ENCODE assay signal across 8 cellular contexts in genomic region chr1:15847100-15847892, GRCh38. TPM values are rescaled to one million over a fixed set of nuclear protein-coding genes. Genes with fewer than 3 reads are reported as not detected.
DNase-seq lines count a peak whose midpoint lies in the region; ATAC-seq lines count a peak whose summit lies in the region.

SPEN (plus strand) TSS chr1:15847707; CDS start chr1:15848068, 361 bp downstream.

- DNase-seq in CD8-positive, alpha-beta memory T cell = peak; percentile 97 to 99 (median 99)
- DNase-seq in HT1080 (ENCODE audit: low read depth) (peak; percentile 96), NOMO-1 (lab: John Stamatoyannopoulos, UW; ENCODE audit: unreplicated experiment in 2 of 2) (peak; percentile 94 to 96), medulla oblongata (ENCODE audit: extremely low spot score) (peak; percentile 98)
- peak; percentile 95 for DNase-seq in effector CD8-positive, alpha-beta T cell (lab: John Stamatoyannopoulos, UW)
- peak; percentile 93 to 96 (median 95) for DNase-seq in stimulated activated CD4-positive, alpha-beta T cell treated with anti-CD3 and anti-CD28 coated beads, TNF-alpha, amount 100 ng/mL, for 48 hours (ENCODE audit: low read depth in 3 of 3)

- peak; percentile 55 for ATAC-seq in GM21360 (IDR thresholded peaks at IDR 0.05; ENCODE audit: unreplicated experiment)

- CTCF ChIA-PET in CD8-positive, alpha-beta memory T cell (lab: Charles Lee) = interaction anchor here (0.7 to 3.8 kb wide), 5 partner anchors 10 to 90 kb away, joined by 3 to 38 read pairs (median 5); no protein-coding TSS in a partner anchor
- CTCF ChIA-PET in activated CD8-positive, alpha-beta memory T cell treated with anti-CD3 and anti-CD28 coated beads for 36 hours (lab: Charles Lee) = interaction anchor here (0.9 to 4.5 kb wide), 5 partner anchors 9 to 119 kb away, joined by 3 to 19 read pairs (median 6); no protein-coding TSS in a partner anchor

- no peaks in the 10 kb centered on the region for H3K27me3 ChIP-seq in CD8-positive, alpha-beta memory T cell (ENCODE audit: insufficient read depth, low read length, poor library complexity, severe bottlenecking)

- H3K36me3 ChIP-seq in CD8-positive, alpha-beta memory T cell (ENCODE audit: insufficient read depth, low read length) = no peaks in the 10 kb centered on the region

- H3K9me3 ChIP-seq in CD8-positive, alpha-beta memory T cell (ENCODE audit: low read length) = no peaks in the 10 kb centered on the region

- H3K27ac ChIP-seq in CD8-positive, alpha-beta memory T cell (ENCODE audit: low read depth, low read length) = peak within 1 kb of the TSS; percentile 94

- H3K36me3 Mint-ChIP-seq in CD8-positive, alpha-beta memory T cell = peaks cover 0 to 15% (median 0%) of the 10 kb centered on the region in 3 donors

- H3K4me1 ChIP-seq in CD8-positive, alpha-beta memory T cell (ENCODE audit: insufficient read depth, low read length) = peaks cover 40% of the 10 kb centered on the region

- peak within 1 kb of the TSS; percentile 97 for H3K4me3 ChIP-seq in CD8-positive, alpha-beta memory T cell (ENCODE audit: low read length)

- H3K4me1 Mint-ChIP-seq in CD8-positive, alpha-beta memory T cell = peaks cover 36 to 52% (median 46%) of the 10 kb centered on the region in 3 donors

- H3K9me3 Mint-ChIP-seq in CD8-positive, alpha-beta memory T cell = no peaks in the 10 kb centered on the region

- POLR2A ChIA-PET in CD8-positive, alpha-beta memory T cell (lab: Charles Lee) = interaction anchor here (0.8 to 5.5 kb wide), 6 partner anchors 12 to 1057 kb away, joined by 3 to 319 read pairs (median 5); partner anchors contain the start of gene ZBTB17
- POLR2A ChIA-PET in activated CD8-positive, alpha-beta memory T cell treated with anti-CD3 and anti-CD28 coated beads for 36 hours (lab: Charles Lee) = interaction anchor here (0.6 to 5.1 kb wide), 8 partner anchors 10 to 502 kb away, joined by 3 to 71 read pairs (median 7); no protein-coding TSS in a partner anchor

- peak within 1 kb of the TSS; percentile 97 to 99 (median 98) for H3K27ac Mint-ChIP-seq in CD8-positive, alpha-beta memory T cell

- H3K27me3 Mint-ChIP-seq in CD8-positive, alpha-beta memory T cell = no peaks in the 10 kb centered on the region

- H3K4me3 Mint-ChIP-seq in CD8-positive, alpha-beta memory T cell = peak within 1 kb of the TSS; percentile 95 to 99 (median 97)

RNA-seq across cellular contexts. Expression of gene SPEN, which starts in this region (rescaled TPM):
- 10 to 100 TPM; 63.1 to 66.3 TPM for total RNA-seq in CD8-positive, alpha-beta memory T cell
- 35.6 TPM for polyA plus RNA-seq in CD8-positive, alpha-beta memory T cell
- 13.7 and 15.3 TPM in 2 replicates for total RNA-seq in HT1080 (2014; rRNA removed; shearing (Covaris generic))
- 10.3 and 11.1 TPM in 2 replicates for polyA plus RNA-seq in HT1080 (2015; cell fraction: cytosol; rRNA removed)
- 31.5 and 32.8 TPM in 2 replicates for polyA plus RNA-seq in HT1080 (2015; cell fraction: nucleus; rRNA removed)
- 10 to 100 TPM; 60.8 to 63.1 TPM for total RNA-seq in activated CD8-positive, alpha-beta memory T cell treated with anti-CD3 and anti-CD28 coated beads for 36 hours

Comparison
In these comparisons a context has a peak if more than half of its experiments do, and no peak if none do; other contexts are left out.
1. Peak in every context shown above with its lines: DNase-seq, ATAC-seq, H3K4me3 ChIP-seq and H3K27ac ChIP-seq.